In the genomic region with DNA sequence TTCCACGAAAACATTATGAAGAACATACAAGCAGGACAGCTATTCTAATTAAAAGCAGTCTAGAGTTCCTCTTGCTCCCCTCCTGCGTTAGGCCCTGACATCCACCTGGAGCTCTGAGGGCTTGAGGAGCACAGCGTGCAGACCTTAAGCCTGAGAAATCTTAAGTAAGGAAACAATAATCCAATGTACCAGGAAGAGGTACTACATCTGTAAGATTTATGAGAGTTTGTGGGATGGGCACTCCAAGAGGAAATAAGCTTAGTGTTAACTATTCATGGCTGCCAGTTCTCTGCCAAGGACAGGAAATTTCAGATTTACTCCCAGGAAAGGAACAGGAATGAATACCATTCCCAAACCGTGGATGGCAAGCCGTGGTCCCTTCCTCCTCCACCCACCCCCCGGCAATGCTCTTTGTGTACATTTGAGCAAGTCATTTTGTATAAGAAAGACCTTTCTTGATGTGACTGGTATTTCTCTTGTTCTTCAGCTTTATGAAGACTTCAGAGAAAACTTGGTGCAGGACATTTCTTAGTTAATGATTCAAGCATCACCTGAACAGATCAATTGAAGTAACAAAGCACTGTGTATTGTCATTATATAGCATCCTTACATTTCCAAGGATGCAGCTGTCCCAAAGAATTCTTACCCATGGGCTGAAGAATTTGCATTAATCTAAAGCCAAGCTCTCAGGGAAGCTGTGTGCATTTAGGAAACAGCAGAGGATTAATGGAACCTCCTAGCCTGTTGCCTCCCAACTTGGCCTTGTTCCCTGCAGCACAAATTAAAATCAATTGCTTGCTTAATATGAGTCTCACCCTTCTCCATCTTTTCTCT, we compare ENCODE assay signal across 16 cellular contexts. TPM values are rescaled to one million over a fixed set of nuclear protein-coding genes. Genes with fewer than 3 reads are reported as not detected.
DNase-seq lines count a peak whose midpoint lies in the region; ATAC-seq and TF ChIP-seq lines count a peak whose summit lies in the region.
"Had no signal": no experiment of that assay in that cellular context is flagged by ENCODE, and none has a peak within 500 bp of the region (broad histone marks: within the 10 kb centered on the region; RNA-seq: fewer than 3 reads in every experiment).

No MANE protein-coding gene starts in this region.

- intact Hi-C loops in left ventricle myocardium inferior (cut with micrococcal nuclease) = no loop called here
- intact Hi-C loops in left cardiac atrium (cut with DNase I) = no loop called here

- H2BK15ac ChIP-seq in neuronal stem cell (ENCODE audit: low read length) = no peak overlapping the region

- no peak overlapping the region for H3K4ac ChIP-seq in neuronal stem cell (ENCODE audit: low read length)

- H2AK5ac ChIP-seq in neuronal stem cell (ENCODE audit: low read depth, low read length) = no peak overlapping the region

- H3K4me3 Mint-ChIP-seq in nephron = no peak overlapping the region
- H3K4me3 Mint-ChIP-seq: activated CD4-positive, alpha-beta memory T cell treated with anti-CD3 and anti-CD28 coated beads, Interleukin-2, amount 10 ng/mL, durations not matched to agents 7 days and 5 days; natural killer cell; stimulated activated naive CD8-positive, alpha-beta T cell treated with anti-CD3 and anti-CD28 coated beads, Interleukin-15, Interleukin-2, amounts not matched to agents 100 ng/mL and 50 ng/mL, for 24 hours had no signal

- H3K14ac ChIP-seq in neuronal stem cell (ENCODE audit: low read length) = no peak overlapping the region

- H4K91ac ChIP-seq in neuronal stem cell (ENCODE audit: low read depth, low read length, poor library complexity) = no peak overlapping the region

- no peak overlapping the region for H2BK120ac ChIP-seq in neuronal stem cell (ENCODE audit: low read depth, low read length)

- no CpG with 5 or more reads among the region's 6 CpGs for WGBS in neuronal stem cell (ENCODE audit: extremely low coverage in 2 of 2, insufficient read length in 2 of 2, insufficient replicate concordance in 1 of 2), 2 donors

- no peaks in the 10 kb centered on the region for H3K79me1 ChIP-seq in neuronal stem cell (ENCODE audit: low read depth, low read length)

- H3K27me3 ChIP-seq in left ventricle myocardium inferior (ENCODE audit: low read depth) (no peaks in the 10 kb centered on the region), foreskin keratinocyte (no peaks in the 10 kb centered on the region), neuronal stem cell (ENCODE audit: control insufficient read depth in 3 of 3, insufficient read depth in 3 of 3, low read depth in 1 of 3, low read length in 3 of 3) (no peaks in the 10 kb centered on the region)
- H3K27me3 ChIP-seq: SJSA1 had no signal

- no peak overlapping the region for H3K4me2 ChIP-seq in neuronal stem cell (ENCODE audit: insufficient read depth, low read length, poor library complexity, severe bottlenecking)

- ATAC-seq in left cardiac atrium (no peak), foreskin keratinocyte (peak; percentile 31), GM19467 (IDR thresholded peaks at IDR 0.05; ENCODE audit: unreplicated experiment) (no peak)
- ATAC-seq: natural killer cell, sciatic nerve had no signal

- no peak overlapping the region for H3K4me3 ChIP-seq in left ventricle myocardium inferior
- H3K4me3 ChIP-seq in neuronal stem cell (ENCODE audit: low read length in 2 of 2) = no peak overlapping the region
- H3K4me3 ChIP-seq: SJSA1 had no signal

- H3K9me3 Mint-ChIP-seq in nephron = no peaks in the 10 kb centered on the region
- H3K9me3 Mint-ChIP-seq: activated CD4-positive, alpha-beta memory T cell treated with anti-CD3 and anti-CD28 coated beads, Interleukin-2, amount 10 ng/mL, durations not matched to agents 7 days and 5 days; natural killer cell; stimulated activated naive CD8-positive, alpha-beta T cell treated with anti-CD3 and anti-CD28 coated beads, Interleukin-15, Interleukin-2, amounts not matched to agents 100 ng/mL and 50 ng/mL, for 24 hours had no signal

- H3K18ac ChIP-seq in neuronal stem cell (ENCODE audit: low read length) = no peak overlapping the region

- H3K27me3 Mint-ChIP-seq in nephron (ENCODE audit: low read depth) = no peaks in the 10 kb centered on the region
- H3K27me3 Mint-ChIP-seq: stimulated activated naive CD8-positive, alpha-beta T cell treated with anti-CD3 and anti-CD28 coated beads, Interleukin-15, Interleukin-2, amounts not matched to agents 100 ng/mL and 50 ng/mL, for 24 hours had no signal

- H3K27ac ChIP-seq in left ventricle myocardium inferior (replicated peaks) (peak overlapping the region; percentile 61), foreskin keratinocyte (no peak overlapping the region), neuronal stem cell (replicated peaks; ENCODE audit: low read length) (no peak overlapping the region)
- H3K27ac ChIP-seq: SJSA1 had no signal

- H3K36me3 ChIP-seq in left ventricle myocardium inferior (peaks cover 7% of the 10 kb centered on the region), neuronal stem cell (replicated peaks in 1 of 2; ENCODE audit: control insufficient read depth in 2 of 2, insufficient read depth in 2 of 2, low read length in 2 of 2) (peaks cover 3 to 6% of the 10 kb centered on the region in 2 donors)
- H3K36me3 ChIP-seq: SJSA1 had no signal

- TF ChIP-seq CTCF in left ventricle myocardium inferior (IDR thresholded peaks at IDR 0.05; ENCODE audit: borderline replicate concordance) (no peak), foreskin keratinocyte (conservative IDR thresholded peaks at IDR 0.05) (no peak), nephron (IDR thresholded peaks at IDR 0.05; ENCODE audit: unreplicated experiment in 3 of 3) (no peak)

- DNase-seq in left ventricle myocardium inferior (no peak), left cardiac atrium (no peak), foreskin keratinocyte (no peak), GOT3 (lab: John Stamatoyannopoulos, UW) (no peak), neuronal stem cell (ENCODE audit: low spot score) (no peak), DMS 273 treated with DMSO at 0.1 percent for 48 hours (lab: John Stamatoyannopoulos, UW) (no peak)
- DNase-seq: activated CD4-positive, alpha-beta memory T cell treated with anti-CD3 and anti-CD28 coated beads, Interleukin-2, amount 10 ng/mL, durations not matched to agents 7 days and 5 days; DMS153; foreskin melanocyte; natural killer cell; NCI-H2107 had no signal

- H3K36me3 Mint-ChIP-seq in nephron (ENCODE audit: low read depth) = peaks cover 14% of the 10 kb centered on the region
- H3K36me3 Mint-ChIP-seq: natural killer cell had no signal

- H3K9ac ChIP-seq in neuronal stem cell (ENCODE audit: low read depth, low read length, poor library complexity) = no peak overlapping the region

- no peak overlapping the region for H2BK5ac ChIP-seq in neuronal stem cell (ENCODE audit: low read length)

- H3K27ac Mint-ChIP-seq in nephron = peak overlapping the region; percentile 75 to 97 (median 89)
- H3K27ac Mint-ChIP-seq: activated CD4-positive, alpha-beta memory T cell treated with anti-CD3 and anti-CD28 coated beads, Interleukin-2, amount 10 ng/mL, durations not matched to agents 7 days and 5 days; natural killer cell; stimulated activated naive CD8-positive, alpha-beta T cell treated with anti-CD3 and anti-CD28 coated beads, Interleukin-15, Interleukin-2, amounts not matched to agents 100 ng/mL and 50 ng/mL, for 24 hours had no signal

- peaks cover 61% of the 10 kb centered on the region for H3K4me1 Mint-ChIP-seq in nephron

- H2AFZ ChIP-seq in neuronal stem cell (ENCODE audit: low read length) = no peak overlapping the region

- no peak overlapping the region for H3K23ac ChIP-seq in neuronal stem cell (ENCODE audit: low read depth, low read length, poor library complexity)

- H2BK12ac ChIP-seq in neuronal stem cell (ENCODE audit: low read length) = no peak overlapping the region

- H4K8ac ChIP-seq in neuronal stem cell (ENCODE audit: low read depth, low read length) = no peak overlapping the region

- H3K4me1 ChIP-seq in left ventricle myocardium inferior (peaks cover 51% of the 10 kb centered on the region), foreskin keratinocyte (peaks cover 20% of the 10 kb centered on the region), neuronal stem cell (ENCODE audit: control insufficient read depth in 2 of 2, insufficient read depth in 1 of 2, low read depth in 1 of 2, low read length in 2 of 2) (peaks cover 4 to 5% of the 10 kb centered on the region in 2 donors)

- H3K9me3 ChIP-seq in left ventricle myocardium inferior (replicated peaks) (no peaks in the 10 kb centered on the region), neuronal stem cell (replicated peaks in 1 of 2; ENCODE audit: control insufficient read depth in 2 of 2, insufficient read depth in 1 of 2, low read depth in 1 of 2, low read length in 2 of 2) (no peaks in the 10 kb centered on the region)
- H3K9me3 ChIP-seq: SJSA1 had no signal

RNA-seq across cellular contexts. Expression of a gene that starts 28.7 kb away (rescaled TPM):
- total RNA-seq in left ventricle myocardium inferior (3.6 TPM), left cardiac atrium (1 to 10 TPM; 6.1 to 6.2 TPM), foreskin keratinocyte (3.7 and 3.8 TPM in 2 replicates)
- 3.1 and 3.4 TPM in 2 replicates for polyA plus RNA-seq in foreskin keratinocyte
- polyA plus RNA-seq in neuronal stem cell (2013, experiment 1 of 2) = 2.0 TPM
- polyA plus RNA-seq in neuronal stem cell (2013, experiment 2 of 2) = 1.7 TPM
